Comparison of ENCODE assay signal across 1 cellular context in the genomic region with DNA sequence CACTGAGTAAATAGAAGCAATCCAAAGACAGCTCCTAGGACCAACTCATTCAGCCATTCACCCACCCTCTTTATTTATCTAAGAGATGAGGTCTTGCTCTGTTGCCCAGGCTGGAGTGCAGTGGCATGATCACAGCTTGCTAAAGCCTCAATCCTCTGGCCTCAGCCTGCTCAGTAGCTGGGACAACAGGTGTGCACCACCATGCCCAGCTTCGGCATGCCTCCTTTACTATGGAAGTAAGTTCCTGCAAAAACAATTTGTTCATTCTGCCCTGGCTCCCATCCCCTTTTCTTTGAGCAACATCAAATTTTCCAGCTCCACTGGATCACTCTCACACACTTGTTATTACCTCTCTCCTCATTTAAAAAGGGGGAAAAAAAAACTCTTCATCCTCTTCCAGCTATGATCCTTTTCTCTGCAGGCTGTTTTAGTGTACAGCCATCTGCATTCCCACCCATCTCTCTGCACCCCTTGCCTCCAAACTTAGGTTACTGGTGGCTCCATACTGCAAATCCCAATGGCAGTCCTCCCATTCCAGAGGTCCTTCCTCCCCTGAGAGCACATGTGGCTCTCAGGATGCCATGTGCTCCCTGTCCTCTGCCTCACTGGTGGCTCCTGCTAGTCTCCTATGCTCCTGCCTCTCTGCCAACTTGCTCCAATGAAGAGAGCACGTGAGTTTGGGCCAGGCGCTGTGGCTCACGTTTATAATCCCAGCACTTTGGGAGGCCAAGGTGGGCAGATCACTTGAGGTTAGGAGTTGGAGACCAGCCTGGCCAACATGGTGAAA.
TF ChIP-seq lines count a peak whose summit lies in the region.

No MANE protein-coding gene starts in this region.

TF ChIP-seq in GM23338, 12 proteins besides CTCF, POLR2A, EP300 and RAD21:
- TF ChIP-seq, protein P1, sequence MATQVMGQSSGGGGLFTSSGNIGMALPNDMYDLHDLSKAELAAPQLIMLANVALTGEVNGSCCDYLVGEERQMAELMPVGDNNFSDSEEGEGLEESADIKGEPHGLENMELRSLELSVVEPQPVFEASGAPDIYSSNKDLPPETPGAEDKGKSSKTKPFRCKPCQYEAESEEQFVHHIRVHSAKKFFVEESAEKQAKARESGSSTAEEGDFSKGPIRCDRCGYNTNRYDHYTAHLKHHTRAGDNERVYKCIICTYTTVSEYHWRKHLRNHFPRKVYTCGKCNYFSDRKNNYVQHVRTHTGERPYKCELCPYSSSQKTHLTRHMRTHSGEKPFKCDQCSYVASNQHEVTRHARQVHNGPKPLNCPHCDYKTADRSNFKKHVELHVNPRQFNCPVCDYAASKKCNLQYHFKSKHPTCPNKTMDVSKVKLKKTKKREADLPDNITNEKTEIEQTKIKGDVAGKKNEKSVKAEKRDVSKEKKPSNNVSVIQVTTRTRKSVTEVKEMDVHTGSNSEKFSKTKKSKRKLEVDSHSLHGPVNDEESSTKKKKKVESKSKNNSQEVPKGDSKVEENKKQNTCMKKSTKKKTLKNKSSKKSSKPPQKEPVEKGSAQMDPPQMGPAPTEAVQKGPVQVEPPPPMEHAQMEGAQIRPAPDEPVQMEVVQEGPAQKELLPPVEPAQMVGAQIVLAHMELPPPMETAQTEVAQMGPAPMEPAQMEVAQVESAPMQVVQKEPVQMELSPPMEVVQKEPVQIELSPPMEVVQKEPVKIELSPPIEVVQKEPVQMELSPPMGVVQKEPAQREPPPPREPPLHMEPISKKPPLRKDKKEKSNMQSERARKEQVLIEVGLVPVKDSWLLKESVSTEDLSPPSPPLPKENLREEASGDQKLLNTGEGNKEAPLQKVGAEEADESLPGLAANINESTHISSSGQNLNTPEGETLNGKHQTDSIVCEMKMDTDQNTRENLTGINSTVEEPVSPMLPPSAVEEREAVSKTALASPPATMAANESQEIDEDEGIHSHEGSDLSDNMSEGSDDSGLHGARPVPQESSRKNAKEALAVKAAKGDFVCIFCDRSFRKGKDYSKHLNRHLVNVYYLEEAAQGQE (IDR thresholded peaks at IDR 0.05; ENCODE audit: unreplicated experiment) = no peak
